In the genomic region with DNA sequence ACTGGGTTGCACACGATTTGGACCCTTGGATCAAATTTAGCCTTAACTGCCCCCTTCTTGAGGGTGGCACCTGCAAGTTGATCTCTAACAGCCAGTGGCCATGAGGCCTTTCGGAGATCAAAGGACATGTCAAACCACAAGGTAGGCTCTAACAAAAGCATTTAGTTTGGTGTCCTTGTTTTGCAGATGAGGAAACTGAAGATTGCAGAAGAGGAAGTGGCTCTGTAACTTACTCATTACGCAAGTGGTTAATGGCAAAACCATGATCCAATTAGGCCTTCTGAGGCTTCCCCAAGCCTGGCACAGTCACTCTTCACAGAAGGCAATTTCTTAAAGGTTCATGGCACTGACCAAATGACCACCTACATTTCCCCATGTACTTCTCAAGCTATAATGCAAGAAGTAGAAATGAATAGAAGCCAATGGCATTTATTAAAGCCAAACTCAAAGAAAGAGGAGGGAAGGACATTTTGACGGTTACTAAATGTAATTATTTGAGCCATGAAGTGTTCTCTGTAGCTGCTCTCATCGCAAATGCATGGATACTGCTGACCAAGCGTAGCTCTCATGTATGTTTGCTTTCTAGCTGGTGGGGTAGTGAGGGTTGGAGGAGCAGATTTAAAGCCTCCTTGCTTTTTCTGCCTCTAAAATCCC, we compare ENCODE assay signal across 1 cellular context.
TF ChIP-seq lines count a peak whose summit lies in the region.

No MANE protein-coding gene starts in this region.

TF ChIP-seq in HepG2, 621 proteins besides CTCF, POLR2A, EP300 and RAD21 (continued from another document and continues in another):
- TF ChIP-seq KDM1A (CRISPR knock-in tag; IDR thresholded peaks at IDR 0.05) (0 out of 2 replicates have a peak, but pooled peaks have one; percentile 34), XBP1 (CRISPR knock-in tag; IDR thresholded peaks at IDR 0.05) (no peak), ZNF441 (CRISPR knock-in tag; IDR thresholded peaks at IDR 0.05; ENCODE audit: borderline replicate concordance) (no peak), PHF21A (CRISPR knock-in tag; IDR thresholded peaks at IDR 0.05) (no peak), HDAC2 (CRISPR knock-in tag; IDR thresholded peaks at IDR 0.05) (peak; percentile 70), CEBPB (IDR thresholded peaks at IDR 0.05; ENCODE audit: borderline replicate concordance, low read depth, low read length) (peak; percentile 91), HOMEZ (CRISPR knock-in tag; IDR thresholded peaks at IDR 0.05; ENCODE audit: low read depth) (peak; percentile 45; the same call in 1 of the 2 replicates), ZNF263 (CRISPR knock-in tag; IDR thresholded peaks at IDR 0.05) (no peak), SIX1 (CRISPR knock-in tag; IDR thresholded peaks at IDR 0.05; ENCODE audit: borderline replicate concordance) (no peak; the same call in 1 of the 2 replicates), HMGA1 (CRISPR knock-in tag; conservative IDR thresholded peaks at IDR 0.05) (no peak), HOXD1 (CRISPR knock-in tag; IDR thresholded peaks at IDR 0.05) (no peak), ZNF337 (CRISPR knock-in tag; IDR thresholded peaks at IDR 0.05; ENCODE audit: borderline replicate concordance, low read depth) (0 out of 2 replicates have a peak, but pooled peaks have one; percentile 57), ZNF720 (CRISPR knock-in tag; IDR thresholded peaks at IDR 0.05) (no peak), ZNF768 (CRISPR knock-in tag; IDR thresholded peaks at IDR 0.05) (no peak), HMG20A (CRISPR knock-in tag; IDR thresholded peaks at IDR 0.05; ENCODE audit: borderline replicate concordance) (peak; percentile 88), ZNF788 (CRISPR knock-in tag; IDR thresholded peaks at IDR 0.05; ENCODE audit: borderline replicate concordance) (no peak), HCFC1 (IDR thresholded peaks at IDR 0.05; ENCODE audit: low read depth, low read length) (no peak), ZNF766 (CRISPR knock-in tag; IDR thresholded peaks at IDR 0.05; ENCODE audit: borderline replicate concordance) (no peak), TEAD3 (CRISPR knock-in tag; optimal IDR thresholded peaks at IDR 0.05; ENCODE audit: borderline replicate concordance) (no peak), TSC22D2 (CRISPR knock-in tag; IDR thresholded peaks at IDR 0.05; ENCODE audit: borderline replicate concordance) (no peak), SALL1 (CRISPR knock-in tag; IDR thresholded peaks at IDR 0.05) (peak; percentile 50), ADNP (CRISPR knock-in tag; IDR thresholded peaks at IDR 0.05) (no peak), ZFP37 (CRISPR knock-in tag; IDR thresholded peaks at IDR 0.05; ENCODE audit: borderline replicate concordance) (no peak), RXRA (CRISPR knock-in tag; IDR thresholded peaks at IDR 0.05) (peak; percentile 78; the same call in 1 of the 2 replicates), SRSF1 (optimal IDR thresholded peaks at IDR 0.05; ENCODE audit: low read depth, low read length) (no peak), IRX3 (CRISPR knock-in tag; IDR thresholded peaks at IDR 0.05; ENCODE audit: borderline replicate concordance, low read depth) (no peak), PHF8 (CRISPR knock-in tag; IDR thresholded peaks at IDR 0.05) (0 out of 2 replicates have a peak, but pooled peaks have one; percentile 23), BCL6 (CRISPR knock-in tag; IDR thresholded peaks at IDR 0.05) (peak; percentile 42; the same call in 1 of the 2 replicates), ZNF580 (CRISPR knock-in tag; IDR thresholded peaks at IDR 0.05; ENCODE audit: borderline replicate concordance, low read depth) (0 out of 2 replicates have a peak, but pooled peaks have one; percentile 50), POLR2AphosphoS2 (IDR thresholded peaks at IDR 0.05; ENCODE audit: low read depth, low read length) (no peak), ZIK1 (CRISPR knock-in tag; IDR thresholded peaks at IDR 0.05; ENCODE audit: borderline replicate concordance, low read depth) (no peak), MED1 (CRISPR knock-in tag; IDR thresholded peaks at IDR 0.05) (peak; percentile 89), GZF1 (CRISPR knock-in tag; IDR thresholded peaks at IDR 0.05) (no peak), ZNF484 (CRISPR knock-in tag; IDR thresholded peaks at IDR 0.05; ENCODE audit: borderline replicate concordance, low read depth) (no peak), ZNF709 (CRISPR knock-in tag; IDR thresholded peaks at IDR 0.05) (no peak), ZMYM4 (CRISPR knock-in tag; IDR thresholded peaks at IDR 0.05) (peak; percentile 70), ZSCAN29 (CRISPR knock-in tag; conservative IDR thresholded peaks at IDR 0.05) (no peak), MIXL1 (CRISPR knock-in tag; IDR thresholded peaks at IDR 0.05) (peak; percentile 97), ATAD3A (CRISPR knock-in tag; IDR thresholded peaks at IDR 0.05) (no peak), HOXA3 (CRISPR knock-in tag; IDR thresholded peaks at IDR 0.05) (peak; percentile 42; the same call in 1 of the 2 replicates), ZMYM3 (CRISPR knock-in tag; IDR thresholded peaks at IDR 0.05) (peak; percentile 66; the same call in 1 of the 2 replicates), SMARCC2 (IDR thresholded peaks at IDR 0.05) (no peak), ZNF792 (CRISPR knock-in tag; IDR thresholded peaks at IDR 0.05) (no peak), ZNF589 (CRISPR knock-in tag; conservative IDR thresholded peaks at IDR 0.05) (0 out of 2 replicates have a peak, but pooled peaks have one; percentile 34), RCOR2 (CRISPR knock-in tag; IDR thresholded peaks at IDR 0.05) (peak; percentile 81), FOSL1 (CRISPR knock-in tag; IDR thresholded peaks at IDR 0.05; ENCODE audit: borderline replicate concordance) (no peak), FOXA1 (IDR thresholded peaks at IDR 0.05) (no peak), FOXA1 (CRISPR knock-in tag; IDR thresholded peaks at IDR 0.05) (peak; percentile 66; the same call in 1 of the 2 replicates), ZNF30 (CRISPR knock-in tag; IDR thresholded peaks at IDR 0.05) (no peak), ZNF230 (CRISPR knock-in tag; IDR thresholded peaks at IDR 0.05) (no peak), ERF (CRISPR knock-in tag; IDR thresholded peaks at IDR 0.05) (peak; percentile 53; the same call in 1 of the 2 replicates), ARHGAP35 (CRISPR knock-in tag; IDR thresholded peaks at IDR 0.05; ENCODE audit: borderline replicate concordance) (no peak), ZNF138 (CRISPR knock-in tag; IDR thresholded peaks at IDR 0.05; ENCODE audit: low read depth) (no peak), DMTF1 (CRISPR knock-in tag; IDR thresholded peaks at IDR 0.05) (no peak), ZSCAN12 (CRISPR knock-in tag; IDR thresholded peaks at IDR 0.05) (no peak), ZNF660 (CRISPR knock-in tag; IDR thresholded peaks at IDR 0.05; ENCODE audit: borderline replicate concordance, low read depth) (no peak), ZNF20 (CRISPR knock-in tag; IDR thresholded peaks at IDR 0.05) (no peak)
- TF ChIP-seq, protein P1, sequence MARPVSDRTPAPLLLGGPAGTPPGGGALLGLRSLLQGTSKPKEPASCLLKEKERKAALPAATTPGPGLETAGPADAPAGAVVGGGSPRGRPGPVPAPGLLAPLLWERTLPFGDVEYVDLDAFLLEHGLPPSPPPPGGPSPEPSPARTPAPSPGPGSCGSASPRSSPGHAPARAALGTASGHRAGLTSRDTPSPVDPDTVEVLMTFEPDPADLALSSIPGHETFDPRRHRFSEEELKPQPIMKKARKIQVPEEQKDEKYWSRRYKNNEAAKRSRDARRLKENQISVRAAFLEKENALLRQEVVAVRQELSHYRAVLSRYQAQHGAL (CRISPR knock-in tag; IDR thresholded peaks at IDR 0.05; ENCODE audit: not compliant biosample characterization): no peak
- TF ChIP-seq, protein P2, sequence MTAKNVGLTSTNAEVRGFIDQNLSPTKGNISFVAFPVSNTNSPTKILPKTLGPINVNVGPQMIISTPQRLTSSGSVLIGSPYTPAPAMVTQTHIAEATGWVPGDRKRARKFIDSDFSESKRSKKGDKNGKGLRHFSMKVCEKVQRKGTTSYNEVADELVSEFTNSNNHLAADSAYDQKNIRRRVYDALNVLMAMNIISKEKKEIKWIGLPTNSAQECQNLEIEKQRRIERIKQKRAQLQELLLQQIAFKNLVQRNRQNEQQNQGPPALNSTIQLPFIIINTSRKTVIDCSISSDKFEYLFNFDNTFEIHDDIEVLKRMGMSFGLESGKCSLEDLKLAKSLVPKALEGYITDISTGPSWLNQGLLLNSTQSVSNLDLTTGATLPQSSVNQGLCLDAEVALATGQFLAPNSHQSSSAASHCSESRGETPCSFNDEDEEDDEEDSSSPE (CRISPR knock-in tag; IDR thresholded peaks at IDR 0.05): 0 out of 2 replicates have a peak, but pooled peaks have one; percentile 30
- TF ChIP-seq, protein P3, sequence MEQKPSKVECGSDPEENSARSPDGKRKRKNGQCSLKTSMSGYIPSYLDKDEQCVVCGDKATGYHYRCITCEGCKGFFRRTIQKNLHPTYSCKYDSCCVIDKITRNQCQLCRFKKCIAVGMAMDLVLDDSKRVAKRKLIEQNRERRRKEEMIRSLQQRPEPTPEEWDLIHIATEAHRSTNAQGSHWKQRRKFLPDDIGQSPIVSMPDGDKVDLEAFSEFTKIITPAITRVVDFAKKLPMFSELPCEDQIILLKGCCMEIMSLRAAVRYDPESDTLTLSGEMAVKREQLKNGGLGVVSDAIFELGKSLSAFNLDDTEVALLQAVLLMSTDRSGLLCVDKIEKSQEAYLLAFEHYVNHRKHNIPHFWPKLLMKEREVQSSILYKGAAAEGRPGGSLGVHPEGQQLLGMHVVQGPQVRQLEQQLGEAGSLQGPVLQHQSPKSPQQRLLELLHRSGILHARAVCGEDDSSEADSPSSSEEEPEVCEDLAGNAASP (CRISPR knock-in tag; IDR thresholded peaks at IDR 0.05; ENCODE audit: borderline replicate concordance): peak; percentile 85; the same call in 1 of the 2 replicates
- TF ChIP-seq, protein P4, sequence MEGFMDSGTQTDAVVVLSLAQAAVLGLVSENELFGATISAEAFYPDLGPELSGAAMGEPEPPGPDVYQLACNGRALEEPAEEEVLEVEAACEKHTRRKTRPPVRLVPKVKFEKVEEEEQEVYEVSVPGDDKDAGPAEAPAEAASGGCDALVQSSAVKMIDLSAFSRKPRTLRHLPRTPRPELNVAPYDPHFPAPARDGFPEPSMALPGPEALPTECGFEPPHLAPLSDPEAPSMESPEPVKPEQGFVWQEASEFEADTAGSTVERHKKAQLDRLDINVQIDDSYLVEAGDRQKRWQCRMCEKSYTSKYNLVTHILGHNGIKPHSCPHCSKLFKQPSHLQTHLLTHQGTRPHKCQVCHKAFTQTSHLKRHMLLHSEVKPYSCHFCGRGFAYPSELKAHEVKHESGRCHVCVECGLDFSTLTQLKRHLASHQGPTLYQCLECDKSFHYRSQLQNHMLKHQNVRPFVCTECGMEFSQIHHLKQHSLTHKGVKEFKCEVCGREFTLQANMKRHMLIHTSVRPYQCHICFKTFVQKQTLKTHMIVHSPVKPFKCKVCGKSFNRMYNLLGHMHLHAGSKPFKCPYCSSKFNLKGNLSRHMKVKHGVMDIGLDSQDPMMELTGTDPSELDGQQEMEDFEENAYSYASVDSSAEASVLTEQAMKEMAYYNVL (CRISPR knock-in tag; IDR thresholded peaks at IDR 0.05; ENCODE audit: borderline replicate concordance): no peak
- TF ChIP-seq, protein P5, sequence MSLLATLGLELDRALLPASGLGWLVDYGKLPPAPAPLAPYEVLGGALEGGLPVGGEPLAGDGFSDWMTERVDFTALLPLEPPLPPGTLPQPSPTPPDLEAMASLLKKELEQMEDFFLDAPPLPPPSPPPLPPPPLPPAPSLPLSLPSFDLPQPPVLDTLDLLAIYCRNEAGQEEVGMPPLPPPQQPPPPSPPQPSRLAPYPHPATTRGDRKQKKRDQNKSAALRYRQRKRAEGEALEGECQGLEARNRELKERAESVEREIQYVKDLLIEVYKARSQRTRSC (CRISPR knock-in tag; IDR thresholded peaks at IDR 0.05; ENCODE audit: low read depth): no peak
- TF ChIP-seq, protein P6, sequence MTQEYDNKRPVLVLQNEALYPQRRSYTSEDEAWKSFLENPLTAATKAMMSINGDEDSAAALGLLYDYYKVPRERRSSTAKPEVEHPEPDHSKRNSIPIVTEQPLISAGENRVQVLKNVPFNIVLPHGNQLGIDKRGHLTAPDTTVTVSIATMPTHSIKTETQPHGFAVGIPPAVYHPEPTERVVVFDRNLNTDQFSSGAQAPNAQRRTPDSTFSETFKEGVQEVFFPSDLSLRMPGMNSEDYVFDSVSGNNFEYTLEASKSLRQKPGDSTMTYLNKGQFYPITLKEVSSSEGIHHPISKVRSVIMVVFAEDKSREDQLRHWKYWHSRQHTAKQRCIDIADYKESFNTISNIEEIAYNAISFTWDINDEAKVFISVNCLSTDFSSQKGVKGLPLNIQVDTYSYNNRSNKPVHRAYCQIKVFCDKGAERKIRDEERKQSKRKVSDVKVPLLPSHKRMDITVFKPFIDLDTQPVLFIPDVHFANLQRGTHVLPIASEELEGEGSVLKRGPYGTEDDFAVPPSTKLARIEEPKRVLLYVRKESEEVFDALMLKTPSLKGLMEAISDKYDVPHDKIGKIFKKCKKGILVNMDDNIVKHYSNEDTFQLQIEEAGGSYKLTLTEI (CRISPR knock-in tag; conservative IDR thresholded peaks at IDR 0.05): no peak
